ENCODE assay signal across 29 cellular contexts in genomic region chr14:85574849-85575616, GRCh38. TPM values are rescaled to one million over a fixed set of nuclear protein-coding genes. Genes with fewer than 3 reads are reported as not detected.
A peak's percentile ranks its signal among the peaks of the same experiment; 100 is the strongest.
DNase-seq lines count a peak whose midpoint lies in the region; ATAC-seq and TF ChIP-seq lines count a peak whose summit lies in the region.
"Had no signal": no experiment of that assay in that cellular context is flagged by ENCODE, and none has a peak within 500 bp of the region (broad histone marks: within the 10 kb centered on the region; RNA-seq: fewer than 3 reads in every experiment).

No MANE protein-coding gene starts in this region.

- peak overlapping the region; percentile 41 for H3K27ac Mint-ChIP-seq in osteocyte (ENCODE audit: unreplicated experiment)
- H3K27ac Mint-ChIP-seq: activated CD4-positive, alpha-beta memory T cell treated with anti-CD3 and anti-CD28 coated beads for 36 hours; activated naive CD4-positive, alpha-beta T cell treated with anti-CD3 and anti-CD28 coated beads, Interleukin-2, amount 10 ng/mL, durations not matched to agents 7 days and 5 days; CD14-positive monocyte; immature natural killer cell; naive thymus-derived CD4-positive, alpha-beta T cell; stimulated activated memory B cell treated with anti-CD40 and anti-IgM and Interleukin-4, amounts not matched to agents 10 μg/mL and 1 μg/mL and 100 μg/mL, for 72 hours; T-helper 1 cell treated with Interleukin-12 subunit alpha and Interleukin-12 subunit beta and Interleukin-4 antibody, amounts not matched to agents 30 μg/mL and 1 μg/mL, for 36 hours had no signal

- WGBS in HUES64, result 78% methylated on average over 3 of the region's 3 CpGs

- no peaks in the 10 kb centered on the region for H3K27me3 Mint-ChIP-seq in osteocyte (ENCODE audit: unreplicated experiment)
- H3K27me3 Mint-ChIP-seq: activated CD4-positive, alpha-beta memory T cell treated with anti-CD3 and anti-CD28 coated beads for 36 hours; activated naive CD4-positive, alpha-beta T cell treated with anti-CD3 and anti-CD28 coated beads, Interleukin-2, amount 10 ng/mL, durations not matched to agents 7 days and 5 days; stimulated activated memory B cell treated with anti-CD40 and anti-IgM and Interleukin-4, amounts not matched to agents 10 μg/mL and 1 μg/mL and 100 μg/mL, for 72 hours had no signal

- H2AFZ ChIP-seq in fibroblast of lung (ENCODE audit: low read length), result no peak overlapping the region

- H3K9me3 Mint-ChIP-seq in osteocyte (ENCODE audit: unreplicated experiment), result no peaks in the 10 kb centered on the region
- H3K9me3 Mint-ChIP-seq: activated CD4-positive, alpha-beta memory T cell treated with anti-CD3 and anti-CD28 coated beads for 36 hours; T-helper 1 cell treated with Interleukin-12 subunit alpha and Interleukin-12 subunit beta and Interleukin-4 antibody, amounts not matched to agents 30 μg/mL and 1 μg/mL, for 36 hours had no signal

- H3K36me3 ChIP-seq in HUES64 (ENCODE audit: insufficient read depth, low read length) (no peaks in the 10 kb centered on the region), fibroblast of lung (ENCODE audit: control insufficient read depth, insufficient read depth, low read length) (no peaks in the 10 kb centered on the region)
- H3K36me3 ChIP-seq: breast epithelium, colonic mucosa, esophagus muscularis mucosa, ovary had no signal

- H3K9ac ChIP-seq in HUES64 (ENCODE audit: low read depth, low read length), result peak overlapping the region; percentile 11; the same call in 1 of the 2 replicates
- H3K9ac ChIP-seq in fibroblast of lung (ENCODE audit: insufficient read depth, low read length), result no peak overlapping the region

- H3K27ac ChIP-seq in HUES64 (ENCODE audit: low read depth, low read length) (peak overlapping the region; percentile 72), fibroblast of lung (ENCODE audit: insufficient read depth, low read length) (no peak overlapping the region)
- H3K27ac ChIP-seq: breast epithelium, colonic mucosa, esophagus muscularis mucosa had no signal

- ATAC-seq in HG02981 (IDR thresholded peaks at IDR 0.05; ENCODE audit: unreplicated experiment) (no peak), GM19351 (IDR thresholded peaks at IDR 0.05; ENCODE audit: unreplicated experiment) (no peak)
- ATAC-seq: GM12878; left lobe of liver; naive thymus-derived CD4-positive, alpha-beta T cell; right cardiac atrium; stimulated activated memory B cell treated with anti-CD40 and anti-IgM and Interleukin-4, amounts not matched to agents 10 μg/mL and 1 μg/mL and 100 μg/mL, for 72 hours had no signal

- H4K20me1 ChIP-seq in fibroblast of lung (ENCODE audit: control insufficient read depth, extremely low read depth, insufficient read depth, low read length), result no peaks in the 10 kb centered on the region

- intact Hi-C loops in posterior vena cava (cut with DNase I), result no loop called here

- H3K79me2 ChIP-seq in fibroblast of lung (ENCODE audit: control insufficient read depth, insufficient read depth, low read length), result no peaks in the 10 kb centered on the region

- peak overlapping the region; percentile 46 for H3K4me2 ChIP-seq in fibroblast of lung (ENCODE audit: extremely low read depth, insufficient read depth, low read length)

- H3K27me3 ChIP-seq in HUES64 (ENCODE audit: insufficient read depth, low read length) (no peaks in the 10 kb centered on the region), fibroblast of lung (ENCODE audit: control insufficient read depth, insufficient read depth, low read length) (no peaks in the 10 kb centered on the region)
- H3K27me3 ChIP-seq: breast epithelium, colonic mucosa, esophagus muscularis mucosa, ovary had no signal

- H3K4me3 Mint-ChIP-seq in osteocyte (ENCODE audit: unreplicated experiment), result no peak overlapping the region
- H3K4me3 Mint-ChIP-seq: activated CD4-positive, alpha-beta memory T cell treated with anti-CD3 and anti-CD28 coated beads for 36 hours; activated naive CD4-positive, alpha-beta T cell treated with anti-CD3 and anti-CD28 coated beads, Interleukin-2, amount 10 ng/mL, durations not matched to agents 7 days and 5 days; CD14-positive monocyte; immature natural killer cell; naive thymus-derived CD4-positive, alpha-beta T cell; stimulated activated memory B cell treated with anti-CD40 and anti-IgM and Interleukin-4, amounts not matched to agents 10 μg/mL and 1 μg/mL and 100 μg/mL, for 72 hours; T-helper 1 cell treated with Interleukin-12 subunit alpha and Interleukin-12 subunit beta and Interleukin-4 antibody, amounts not matched to agents 30 μg/mL and 1 μg/mL, for 36 hours had no signal

- H3K4me3 ChIP-seq in HUES64 (ENCODE audit: low read length) (no peak overlapping the region), fibroblast of lung (replicated peaks in 1 of 4; ENCODE audit: control extremely low read depth in 1 of 4, insufficient read depth in 1 of 4, low read depth in 3 of 4, low read length in 4 of 4) (no peak overlapping the region)
- H3K4me3 ChIP-seq: breast epithelium, colonic mucosa, esophagus muscularis mucosa, GM12878, ovary had no signal

- no peak for TF ChIP-seq CTCF in fibroblast of lung (conservative IDR thresholded peaks at IDR 0.05 in 1 of 2, IDR thresholded peaks at IDR 0.05 in 1 of 2; ENCODE audit: low read depth in 1 of 2, low read length in 2 of 2)
- TF ChIP-seq CTCF in osteocyte (IDR thresholded peaks at IDR 0.05), result no peak

- H3K4me1 ChIP-seq in HUES64 (ENCODE audit: insufficient read depth, low read length) (peaks cover 44% of the 10 kb centered on the region), fibroblast of lung (ENCODE audit: control insufficient read depth, extremely low read depth, insufficient read depth, low read length) (peaks cover 6% of the 10 kb centered on the region)
- H3K4me1 ChIP-seq: colonic mucosa, esophagus muscularis mucosa had no signal

- DNase-seq in ELF-1 (ENCODE audit: low read depth, low spot score) (peak; percentile 43), fibroblast of lung (ENCODE audit: low read depth in 2 of 2) (no peak), osteocyte (ENCODE audit: extremely low spot score, unreplicated experiment) (no peak), posterior vena cava (ENCODE audit: low spot score) (no peak), DMS53 treated with DMSO at 0.1 percent for 48 hours (lab: John Stamatoyannopoulos, UW; ENCODE audit: unreplicated experiment) (no peak)
- DNase-seq: activated CD4-positive, alpha-beta memory T cell treated with anti-CD3 and anti-CD28 coated beads for 36 hours; activated CD4-positive, CD25-positive, alpha-beta regulatory T cell treated with anti-CD3 and anti-CD28 coated beads, Interleukin-2, amount 50 U/mL, for 72 hours; activated CD8-positive, alpha-beta memory T cell treated with anti-CD3 and anti-CD28 coated beads, Interleukin-2, amount 50 U/mL, for 4 hours; activated naive CD4-positive, alpha-beta T cell treated with anti-CD3 and anti-CD28 coated beads, Interleukin-2, amount 10 ng/mL, durations not matched to agents 7 days and 5 days; amniotic stem cell; colonic mucosa; immature natural killer cell; naive thymus-derived CD4-positive, alpha-beta T cell; NCI-H1436; NCI-H2107; NCI-H774; ovary; right cardiac atrium; stimulated activated CD4-positive, alpha-beta T cell treated with anti-CD3 and anti-CD28 coated beads, Interleukin-4, amount 100 ng/mL, for 4 hours had no signal

- peaks cover 34% of the 10 kb centered on the region for H3K36me3 Mint-ChIP-seq in osteocyte (ENCODE audit: unreplicated experiment)
- H3K36me3 Mint-ChIP-seq: activated CD4-positive, alpha-beta memory T cell treated with anti-CD3 and anti-CD28 coated beads for 36 hours; activated naive CD4-positive, alpha-beta T cell treated with anti-CD3 and anti-CD28 coated beads, Interleukin-2, amount 10 ng/mL, durations not matched to agents 7 days and 5 days; CD14-positive monocyte; immature natural killer cell; naive thymus-derived CD4-positive, alpha-beta T cell; stimulated activated memory B cell treated with anti-CD40 and anti-IgM and Interleukin-4, amounts not matched to agents 10 μg/mL and 1 μg/mL and 100 μg/mL, for 72 hours had no signal

- H3K4me1 Mint-ChIP-seq in osteocyte (ENCODE audit: unreplicated experiment), result peaks cover 70% of the 10 kb centered on the region
- H3K4me1 Mint-ChIP-seq: activated naive CD4-positive, alpha-beta T cell treated with anti-CD3 and anti-CD28 coated beads, Interleukin-2, amount 10 ng/mL, durations not matched to agents 7 days and 5 days; CD14-positive monocyte; immature natural killer cell; naive thymus-derived CD4-positive, alpha-beta T cell; stimulated activated memory B cell treated with anti-CD40 and anti-IgM and Interleukin-4, amounts not matched to agents 10 μg/mL and 1 μg/mL and 100 μg/mL, for 72 hours had no signal

- H3K9me3 ChIP-seq in HUES64 (ENCODE audit: insufficient read depth, low read depth, low read length) (no peaks in the 10 kb centered on the region), fibroblast of lung (ENCODE audit: control insufficient read depth, insufficient read depth, low read depth, low read length) (no peaks in the 10 kb centered on the region)
- H3K9me3 ChIP-seq: breast epithelium, colonic mucosa, esophagus muscularis mucosa, ovary had no signal

RNA-seq across cellular contexts. Expression of gene FLRT2, which starts 45.1 kb away (rescaled TPM):
- polyA plus RNA-seq in HUES64 (2013, experiment 1 of 2), result 12.0 TPM
- 12.8 TPM for polyA plus RNA-seq in HUES64 (2013, experiment 2 of 2)
- total RNA-seq in fibroblast of lung (14.5 and 22.9 TPM in 2 replicates), osteocyte (168 and 181 TPM in 2 replicates), posterior vena cava (10 to 100 TPM; 16.1 to 59.6 TPM)
- 4.6 and 10.5 TPM in 2 replicates for polyA plus RNA-seq in fibroblast of lung
- polyA plus RNA-seq in fibroblast of lung (2012), result 6.0 and 12.6 TPM in 2 replicates
- polyA minus RNA-seq in fibroblast of lung (ENCODE audit: low replicate concordance), result 7.9 and 24.5 TPM in 2 replicates
- total RNA-seq: activated CD4-positive, alpha-beta memory T cell treated with anti-CD3 and anti-CD28 coated beads for 36 hours; naive thymus-derived CD4-positive, alpha-beta T cell had no signal
- polyA plus RNA-seq: CD14-positive monocyte; GM12878; immature natural killer cell; naive thymus-derived CD4-positive, alpha-beta T cell had no signal
